In genomic region chr11:102780491-102780918, GRCh38 we compare ENCODE assay signal across 1 cellular context.
TF ChIP-seq lines count a peak whose summit lies in the region.

Gene MMP10, minus strand, starts transcription at chr11:102780628. Its CDS starts 37 bp downstream, at chr11:102780591.

TF ChIP-seq in WTC11, 78 proteins besides CTCF, POLR2A, EP300 and RAD21 (continued from another document):
- TF ChIP-seq OVOL2 (CRISPR knock-in tag; IDR thresholded peaks at IDR 0.05; ENCODE audit: borderline replicate concordance), result no peak
- TF ChIP-seq ZNF532 (CRISPR knock-in tag; IDR thresholded peaks at IDR 0.05; ENCODE audit: borderline replicate concordance), result no peak
- TF ChIP-seq TCF7 (CRISPR knock-in tag; IDR thresholded peaks at IDR 0.05; ENCODE audit: low read depth), result no peak
- TF ChIP-seq ZMAT4 (CRISPR knock-in tag; IDR thresholded peaks at IDR 0.05), result no peak
- no peak for TF ChIP-seq E2F1 (CRISPR knock-in tag; IDR thresholded peaks at IDR 0.05)
- no peak for TF ChIP-seq CREB1 (CRISPR knock-in tag; IDR thresholded peaks at IDR 0.05)
- no peak for TF ChIP-seq ATF3 (CRISPR knock-in tag; conservative IDR thresholded peaks at IDR 0.05)
- no peak for TF ChIP-seq NR2C2 (CRISPR knock-in tag; IDR thresholded peaks at IDR 0.05)
- no peak for TF ChIP-seq ETV6 (CRISPR knock-in tag; IDR thresholded peaks at IDR 0.05)
